ENCODE assay signal across 8 cellular contexts in genomic region chr20:25241123-25241955, GRCh38. TPM values are rescaled to one million over a fixed set of nuclear protein-coding genes. Genes with fewer than 3 reads are reported as not detected.
A peak's percentile ranks its signal among the peaks of the same experiment; 100 is the strongest.
DNase-seq lines count a peak whose midpoint lies in the region; ATAC-seq, FAIRE-seq and TF ChIP-seq lines count a peak whose summit lies in the region.
"Not testable (repeated sequence)": the region's sequence is repeated elsewhere in the genome, so short reads cannot be mapped to it uniquely, and the experiment has no call there.

No MANE protein-coding gene starts in this region.

- H4K91ac ChIP-seq in IMR-90 (ENCODE audit: insufficient read depth, low read depth, low read length) = peak overlapping the region; percentile 40

- not testable (repeated sequence) for H3K27me3 ChIP-seq in BLaER1; IMR-90 (ENCODE audit: control insufficient read depth, insufficient read depth, low read length); PC-3 (ENCODE audit: low read length); astrocyte (ENCODE audit: insufficient read depth, low read length); mesendoderm (ENCODE audit: insufficient read depth, low read length, poor library complexity)

- not testable (repeated sequence) for H4K5ac ChIP-seq in IMR-90 (ENCODE audit: low read depth, low read length); mesendoderm (ENCODE audit: low read length)

- H3K9me2 ChIP-seq in PC-3 (replicated peaks; ENCODE audit: low read length) = not testable (repeated sequence)

- peak overlapping the region; percentile 83 for H2BK120ac ChIP-seq in IMR-90 (ENCODE audit: low read depth, low read length)
- not testable (repeated sequence) for H2BK120ac ChIP-seq in mesendoderm (ENCODE audit: low read depth, low read length)

- not testable (repeated sequence) for H3K36me3 Mint-ChIP-seq in astrocyte (ENCODE audit: low read depth, unreplicated experiment); osteocyte (ENCODE audit: unreplicated experiment); type B pancreatic cell

- peaks cover 47% of the 10 kb centered on the region for H3K4me1 ChIP-seq in BLaER1
- peaks cover 16% of the 10 kb centered on the region for H3K4me1 ChIP-seq in IMR-90 (ENCODE audit: control insufficient read depth, insufficient read depth, low read length)
- H3K4me1 ChIP-seq in PC-3 (ENCODE audit: insufficient read depth, low read length) = peaks cover 50% of the 10 kb centered on the region
- H3K4me1 ChIP-seq in astrocyte (ENCODE audit: insufficient read depth, low read length) = peaks cover 25% of the 10 kb centered on the region
- H3K4me1 ChIP-seq in mesendoderm (ENCODE audit: control insufficient read depth, low read depth, low read length) = not testable (repeated sequence)

- TF ChIP-seq POLR2A in IMR-90 (IDR thresholded peaks at IDR 0.05; ENCODE audit: low read depth, low read length) = not testable (repeated sequence)

- H3K23ac ChIP-seq in IMR-90 (ENCODE audit: low read depth, low read length) = peak overlapping the region; percentile 6; the same call in 1 of the 2 replicates
- H3K23ac ChIP-seq in mesendoderm (ENCODE audit: low read length) = not testable (repeated sequence)

- H3K4me3 Mint-ChIP-seq in astrocyte (ENCODE audit: unreplicated experiment); osteocyte (ENCODE audit: unreplicated experiment): not testable (repeated sequence)
- H3K4me3 Mint-ChIP-seq in type B pancreatic cell = peak overlapping the region; percentile 56

- peak overlapping the region; percentile 54 for H3K4ac ChIP-seq in IMR-90 (ENCODE audit: low read depth, low read length)
- H3K4ac ChIP-seq in mesendoderm (ENCODE audit: low read depth, low read length) = not testable (repeated sequence)

- POLR2A ChIA-PET in IMR-90 (lab: Charles Lee; ENCODE audit: unreplicated experiment); PC-3 (lab: Charles Lee; ENCODE audit: unreplicated experiment): not testable (repeated sequence)

- H3K27ac Mint-ChIP-seq in astrocyte (ENCODE audit: unreplicated experiment) (peak overlapping the region; percentile 75), osteocyte (ENCODE audit: unreplicated experiment) (peak overlapping the region; percentile 98), type B pancreatic cell (peak overlapping the region; percentile 84)

- H3K4me1 Mint-ChIP-seq in astrocyte (ENCODE audit: low read depth, unreplicated experiment) = peaks cover 44% of the 10 kb centered on the region
- H3K4me1 Mint-ChIP-seq in osteocyte (ENCODE audit: unreplicated experiment) = peaks cover 66% of the 10 kb centered on the region
- H3K4me1 Mint-ChIP-seq in type B pancreatic cell (ENCODE audit: unreplicated experiment) = peaks cover 13% of the 10 kb centered on the region

- not testable (repeated sequence) for H4K20me1 ChIP-seq in BLaER1; IMR-90 (ENCODE audit: insufficient read depth, low read length); PC-3 (ENCODE audit: low read length); astrocyte (ENCODE audit: insufficient read depth, low read length)

- dilution Hi-C loops in IMR-90 (cut with HindIII; ENCODE audit: low sequenced_read_pairs, unreplicated experiment) = not testable (repeated sequence)

- H3K9me1 ChIP-seq in IMR-90 (ENCODE audit: insufficient read depth, low read length) = peaks cover 39% of the 10 kb centered on the region

- H3K4me2 ChIP-seq in BLaER1 = peak overlapping the region; percentile 78
- H3K4me2 ChIP-seq in IMR-90 (ENCODE audit: low read depth, low read length); PC-3 (ENCODE audit: low read length); astrocyte (ENCODE audit: low read length); mesendoderm (ENCODE audit: low read length): not testable (repeated sequence)

- H2AK5ac ChIP-seq in IMR-90 (ENCODE audit: low read depth, low read length) = peak overlapping the region; percentile 53; the same call in 1 of the 2 replicates
- not testable (repeated sequence) for H2AK5ac ChIP-seq in mesendoderm (ENCODE audit: low read length)

- DNase-seq in IMR-90; PC-3; astrocyte (ENCODE audit: low read depth); epithelial cell of prostate (ENCODE audit: low read depth, low spot score); osteocyte (ENCODE audit: extremely low spot score, unreplicated experiment); type B pancreatic cell (ENCODE audit: extremely low spot score, unreplicated experiment): not testable (repeated sequence)
- peak; percentile 33 for DNase-seq in mesendoderm

- not testable (repeated sequence) for H3K9ac ChIP-seq in BLaER1; IMR-90 (ENCODE audit: low read depth, low read length); PC-3 (ENCODE audit: low read length); astrocyte (ENCODE audit: low read length); mesendoderm (ENCODE audit: low read length)

- CTCF ChIA-PET in IMR-90 (lab: Yijun Ruan, JAX); PC-3 (lab: Charles Lee): not testable (repeated sequence)

- not testable (repeated sequence) for TF ChIP-seq RAD21 in IMR-90 (IDR thresholded peaks at IDR 0.05; ENCODE audit: low read length)

- H3K27ac ChIP-seq in BLaER1; IMR-90 (ENCODE audit: insufficient read depth, low read length); astrocyte (ENCODE audit: low read depth, low read length); mesendoderm (ENCODE audit: low read depth, low read length): not testable (repeated sequence)
- peak overlapping the region; percentile 24; the same call in 1 of the 2 replicates for H3K27ac ChIP-seq in PC-3 (ENCODE audit: low read length)
- H3K27ac ChIP-seq in epithelial cell of prostate = peak overlapping the region; percentile 100

- in situ Hi-C loops in IMR-90 (cut with MboI; ENCODE audit: low sequenced_read_pairs) = not testable (repeated sequence)

- TF ChIP-seq CTCF in IMR-90 (conservative IDR thresholded peaks at IDR 0.05; ENCODE audit: low read depth, low read length); PC-3 (conservative IDR thresholded peaks at IDR 0.05; ENCODE audit: low read depth, low read length); astrocyte (IDR thresholded peaks at IDR 0.05; ENCODE audit: insufficient read depth, low read depth, low read length); osteocyte (IDR thresholded peaks at IDR 0.05); type B pancreatic cell (conservative IDR thresholded peaks at IDR 0.05): not testable (repeated sequence)

- not testable (repeated sequence) for H2AFZ ChIP-seq in IMR-90 (replicated peaks; ENCODE audit: low read length, poor library complexity); PC-3 (ENCODE audit: low read length); astrocyte (ENCODE audit: low read depth, low read length)

- not testable (repeated sequence) for H2BK15ac ChIP-seq in IMR-90 (ENCODE audit: low read depth, low read length); mesendoderm (replicated peaks; ENCODE audit: low read depth)

- intact Hi-C loops in IMR-90 (cut with micrococcal nuclease) = not testable (repeated sequence)
- intact Hi-C loops in PC-3 (cut with micrococcal nuclease) = loop anchor here (10.0 kb wide), 1 partner anchor 107 kb away; no protein-coding TSS in a partner anchor

- H4K8ac ChIP-seq in IMR-90 (ENCODE audit: low read depth in 2 of 2, low read length in 2 of 2) = 0 out of 4 replicates have a peak overlapping the region, but pooled peaks of 1 of the 2 experiments have one; percentile 28
- not testable (repeated sequence) for H4K8ac ChIP-seq in mesendoderm (ENCODE audit: low read depth, low read length)

- BruUV-seq in IMR-90 (replicated peaks; lab: Mats Ljungman, UMichigan); PC-3 (replicated peaks; lab: Mats Ljungman, UMichigan): not testable (repeated sequence)

- H3K9me3 Mint-ChIP-seq in astrocyte (ENCODE audit: unreplicated experiment); osteocyte (ENCODE audit: unreplicated experiment); type B pancreatic cell: not testable (repeated sequence)

- H3F3A ChIP-seq in PC-3 (ENCODE audit: low read length, unreplicated experiment) = not testable (repeated sequence)

- not testable (repeated sequence) for FAIRE-seq in astrocyte (lab: Jason Lieb, UNC)

- H3K4me3 ChIP-seq in BLaER1; IMR-90 (ENCODE audit: insufficient read depth, low read depth, low read length); PC-3 (ENCODE audit: low read length); astrocyte (ENCODE audit: insufficient read depth, low read depth, low read length); mesendoderm (ENCODE audit: low read length): not testable (repeated sequence)

- not testable (repeated sequence) for H3K18ac ChIP-seq in IMR-90 (ENCODE audit: low read depth, low read length); mesendoderm (ENCODE audit: low read length)

- ATAC-seq in IMR-90 (ENCODE audit: low read depth); PC-3: not testable (repeated sequence)

- not testable (repeated sequence) for H2AK9ac ChIP-seq in IMR-90 (replicated peaks; ENCODE audit: low read depth, low read length, poor library complexity)

- peak overlapping the region; percentile 80; the same call in 1 of the 2 replicates for H2BK20ac ChIP-seq in IMR-90 (ENCODE audit: low read depth, low read length)

- H3K79me1 ChIP-seq in IMR-90 (ENCODE audit: low read depth in 1 of 2, low read length in 2 of 2) = peaks cover 0 to 19% of the 10 kb centered on the region in 2 experiments; a peak in 2 of 4 replicates
- not testable (repeated sequence) for H3K79me1 ChIP-seq in mesendoderm (ENCODE audit: low read length)

- not testable (repeated sequence) for H2BK5ac ChIP-seq in IMR-90 (ENCODE audit: low read depth, low read length, poor library complexity, severe bottlenecking); mesendoderm (ENCODE audit: low read length)

- H3K27me3 Mint-ChIP-seq in astrocyte (ENCODE audit: low read depth, unreplicated experiment); osteocyte (ENCODE audit: unreplicated experiment): not testable (repeated sequence)
- peaks cover 28% of the 10 kb centered on the region for H3K27me3 Mint-ChIP-seq in type B pancreatic cell

- peak overlapping the region; percentile 75 for H3K14ac ChIP-seq in IMR-90 (replicated peaks; ENCODE audit: low read depth, low read length)

- not testable (repeated sequence) for H3K79me2 ChIP-seq in PC-3 (ENCODE audit: low read length); astrocyte (ENCODE audit: insufficient read depth, low read length); mesendoderm (ENCODE audit: control insufficient read depth, insufficient read depth, low read length)

- H3K56ac ChIP-seq in IMR-90 (ENCODE audit: extremely low read depth, insufficient read depth, low read length); mesendoderm (ENCODE audit: low read length): not testable (repeated sequence)

- H3K9me3 ChIP-seq in BLaER1; IMR-90 (ENCODE audit: control insufficient read depth, insufficient read depth, low read length); PC-3 (ENCODE audit: low read length); astrocyte (ENCODE audit: insufficient read depth, low read depth, low read length): not testable (repeated sequence)

- WGBS in IMR-90 (ENCODE audit: extremely low coverage in 2 of 2, insufficient read length in 1 of 2), 2 experiments = 33% methylated on average over 4 of the region's 13 CpGs; no CpG with 5 or more reads in 1 of the 2 experiments
- WGBS in mesendoderm (ENCODE audit: extremely low coverage, insufficient coverage, low lambda C conversion rate) = no CpG with 5 or more reads among the region's 13 CpGs

- H3K36me3 ChIP-seq in BLaER1; IMR-90 (ENCODE audit: control insufficient read depth, insufficient read depth, low read length); PC-3 (ENCODE audit: low read depth, low read length); astrocyte (ENCODE audit: insufficient read depth, low read length); mesendoderm (ENCODE audit: control insufficient read depth, insufficient read depth, low read length): not testable (repeated sequence)

RNA-seq across cellular contexts. Expression of gene PYGB, which starts 6.5 kb away (rescaled TPM):
- total RNA-seq in IMR-90 (2012; rRNA removed) (72.4 and 81.4 TPM in 2 replicates), PC-3 (2014; rRNA removed) (216 and 245 TPM in 2 replicates), astrocyte (199 and 206 TPM in 2 replicates), osteocyte (234 and 251 TPM in 2 replicates), type B pancreatic cell (ENCODE audit: low replicate concordance) (39.3 and 52.2 TPM in 2 replicates)
- 83.1 TPM in 2 replicates for polyA plus RNA-seq in IMR-90 (2012; rRNA removed)
- 62.2 and 67.4 TPM in 2 replicates for polyA plus RNA-seq in IMR-90 (2012; cell fraction: cytosol; rRNA removed)
- 106 and 206 TPM in 2 replicates for polyA plus RNA-seq in IMR-90 (2012; cell fraction: nucleus; rRNA removed; ENCODE audit: low replicate concordance)
- 24.7 TPM for polyA plus RNA-seq in mesendoderm (2013, experiment 1 of 2)
- polyA plus RNA-seq in mesendoderm (2013, experiment 2 of 2) = 24.4 TPM

RNA-seq across cellular contexts. Expression of gene ENTPD6, which starts 45.8 kb away (rescaled TPM):
- total RNA-seq in IMR-90 (2012; rRNA removed) = 53.6 and 61.1 TPM in 2 replicates
- 98.4 and 98.6 TPM in 2 replicates for polyA plus RNA-seq in IMR-90 (2012; rRNA removed)
- 79.7 and 106 TPM in 2 replicates for polyA plus RNA-seq in IMR-90 (2012; cell fraction: cytosol; rRNA removed)
- polyA plus RNA-seq in IMR-90 (2012; cell fraction: nucleus; rRNA removed; ENCODE audit: low replicate concordance) = 204 and 302 TPM in 2 replicates
- 122 and 150 TPM in 2 replicates for total RNA-seq in PC-3 (2014; rRNA removed)
- 50.7 and 57.8 TPM in 2 replicates for total RNA-seq in astrocyte
- 25.3 TPM for polyA plus RNA-seq in mesendoderm (2013, experiment 1 of 2)
- polyA plus RNA-seq in mesendoderm (2013, experiment 2 of 2) = 26.1 TPM
- 62.0 and 62.5 TPM in 2 replicates for total RNA-seq in osteocyte
- 64.1 and 78.3 TPM in 2 replicates for total RNA-seq in type B pancreatic cell (ENCODE audit: low replicate concordance)
